Comparison of ENCODE assay signal across 5 cellular contexts in genomic region chr7:123894753-123895152, GRCh38. TPM values are rescaled to one million over a fixed set of nuclear protein-coding genes. Genes with fewer than 3 reads are reported as not detected.
"Had no signal": no experiment of that assay in that cellular context is flagged by ENCODE, and none has a peak within 500 bp of the region (broad histone marks: within the 10 kb centered on the region; RNA-seq: fewer than 3 reads in every experiment).

No MANE protein-coding gene starts in this region.

RNA-seq across cellular contexts. Expression of gene SPAM1, which starts 30.3 kb away (rescaled TPM):
- total RNA-seq: HT-29, HT1080, IMR-90, K562 had no signal
- polyA plus RNA-seq: IgD-negative memory B cell, IMR-90, K562 had no signal

RNA-seq across cellular contexts. Expression of gene HYAL4, which starts 49.8 kb away (rescaled TPM):
- total RNA-seq: IMR-90, K562 had no signal
- polyA plus RNA-seq: IgD-negative memory B cell, IMR-90, K562 had no signal
